15 cellular contexts compared by ENCODE assay signal in the genomic region with DNA sequence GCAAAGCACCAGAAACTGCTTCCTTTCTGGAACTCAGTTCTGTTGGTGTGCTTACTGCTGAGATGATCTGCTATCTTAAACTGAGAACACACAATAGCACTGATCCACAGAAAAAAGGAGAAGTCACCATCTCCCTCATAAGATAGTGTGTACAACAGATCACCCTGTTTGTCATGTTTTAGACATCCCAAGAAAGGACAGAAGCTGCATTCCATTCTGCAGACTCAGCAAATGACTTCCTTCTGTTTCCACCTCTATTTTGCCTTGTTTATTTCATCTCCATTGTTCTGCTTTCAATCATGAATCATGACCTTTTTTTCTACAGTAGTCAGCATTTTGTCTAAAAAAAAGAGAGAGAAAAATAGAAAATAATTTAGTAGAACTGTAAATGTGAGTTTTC.
DNase-seq lines count a peak whose midpoint lies in the region; ATAC-seq, FAIRE-seq and TF ChIP-seq lines count a peak whose summit lies in the region.
"Had no signal": no experiment of that assay in that cellular context is flagged by ENCODE, and none has a peak within 500 bp of the region (broad histone marks: within the 10 kb centered on the region; RNA-seq: fewer than 3 reads in every experiment).

No MANE protein-coding gene starts in this region.

- no peak for TF ChIP-seq CTCF in endothelial cell of umbilical vein (IDR thresholded peaks at IDR 0.05; ENCODE audit: extremely low read depth in 1 of 2, insufficient read depth in 1 of 2, low read depth in 1 of 2, low read length in 2 of 2)
- TF ChIP-seq CTCF in transverse colon (IDR thresholded peaks at IDR 0.05) = no peak

- H3K9ac ChIP-seq in endothelial cell of umbilical vein (replicated peaks; ENCODE audit: extremely low read depth, insufficient read depth, low read length) = no peak overlapping the region

- no peaks in the 10 kb centered on the region for H3K36me3 ChIP-seq in endothelial cell of umbilical vein (ENCODE audit: control insufficient read depth in 2 of 2, extremely low read depth in 1 of 2, insufficient read depth in 2 of 2, low read length in 2 of 2)
- no peaks in the 10 kb centered on the region for H3K36me3 ChIP-seq in transverse colon

- ATAC-seq in GM21717 (IDR thresholded peaks at IDR 0.05; ENCODE audit: unreplicated experiment) = no peak
- ATAC-seq: activated T-cell treated with anti-CD3 and anti-CD28 coated beads, Interleukin-2, amount 50 U/mL, for 4 hours; Panc1 had no signal

- H3K4me2 ChIP-seq in endothelial cell of umbilical vein (ENCODE audit: insufficient read depth, low read length) = no peak overlapping the region
- H3K4me2 ChIP-seq: hepatocyte had no signal

- intact Hi-C loops in endothelial cell of umbilical vein (cut with micrococcal nuclease) (loop anchor here (10.0 kb wide), 1 partner anchor 947 kb away; no protein-coding TSS in a partner anchor), transverse colon (cut with DNase I; ENCODE audit: low total_unique reads) (no loop called here)

- H3K9me1 ChIP-seq in endothelial cell of umbilical vein (replicated peaks; ENCODE audit: control insufficient read depth, extremely low read depth, insufficient read depth, low read length) = no peaks in the 10 kb centered on the region

- no peak overlapping the region for H2AFZ ChIP-seq in endothelial cell of umbilical vein (ENCODE audit: low read depth, low read length)
- H2AFZ ChIP-seq: hepatocyte had no signal

- FAIRE-seq in RCC 7860 (lab: Jason Lieb, UNC) = no peak
- FAIRE-seq in endothelial cell of umbilical vein (lab: Jason Lieb, UNC) = peak; percentile 48

- H3K27me3 ChIP-seq in endothelial cell of umbilical vein (ENCODE audit: control insufficient read depth in 2 of 2, insufficient read depth in 2 of 2, low read length in 2 of 2) = peaks cover 0 to 6% of the 10 kb centered on the region in 2 experiments
- H3K27me3 ChIP-seq in transverse colon = no peaks in the 10 kb centered on the region
- H3K27me3 ChIP-seq: hepatocyte had no signal

- H3K27ac ChIP-seq in endothelial cell of umbilical vein (ENCODE audit: insufficient read depth, low read depth, low read length) (no peak overlapping the region), transverse colon (no peak overlapping the region)
- H3K27ac ChIP-seq: hepatocyte had no signal

- no peaks in the 10 kb centered on the region for H3K9me3 ChIP-seq in endothelial cell of umbilical vein (replicated peaks; ENCODE audit: control insufficient read depth, insufficient read depth, low read length)
- no peaks in the 10 kb centered on the region for H3K9me3 ChIP-seq in transverse colon

- peak; percentile 9 for DNase-seq in CD1c-positive myeloid dendritic cell (ENCODE audit: extremely low spot score)
- peak; percentile 68 for DNase-seq in RCC 7860 (ENCODE audit: low spot score)
- DNase-seq in endothelial cell of umbilical vein (ENCODE audit: low read depth, low spot score) = peak; percentile 56
- peak; percentile 60 to 68 for DNase-seq in lung microvascular endothelial cell (ENCODE audit: low read depth in 2 of 2)
- no peak for DNase-seq in NK-92 (lab: John Stamatoyannopoulos, UW; ENCODE audit: unreplicated experiment)
- DNase-seq in transverse colon = no peak
- DNase-seq in NCI-H2227 (lab: John Stamatoyannopoulos, UW; ENCODE audit: unreplicated experiment) = no peak
- DNase-seq: activated CD4-positive, CD25-positive, alpha-beta regulatory T cell; activated T-cell treated with anti-CD3 and anti-CD28 coated beads, Interleukin-2, amount 50 U/mL, for 4 hours; CD4-positive, CD25-positive, alpha-beta regulatory T cell; NCI-H226 had no signal

- in situ Hi-C loops in transverse colon (cut with MboI; ENCODE audit: low pct_ligation_motif_present in 1 of 4, low pct_unique_long_range_greater_than_20kb in 1 of 4, low sequenced_read_pairs in 3 of 4) = no loop called here

- H3K4me1 ChIP-seq in endothelial cell of umbilical vein (ENCODE audit: control insufficient read depth, extremely low read depth, insufficient read depth, low read length) (peaks cover 6% of the 10 kb centered on the region), transverse colon (no peaks in the 10 kb centered on the region)

- CTCF ChIA-PET in endothelial cell of umbilical vein (lab: Charles Lee) = interaction anchor here (1.4 kb wide), 1 partner anchor 121 kb away, joined by 4 read pairs; no protein-coding TSS in a partner anchor

- dilution Hi-C loops in endothelial cell of umbilical vein (cut with MboI; ENCODE audit: extremely low pct_ligation_motif_present, low sequenced_read_pairs) = no loop called here

- POLR2A ChIA-PET in endothelial cell of umbilical vein (lab: Charles Lee) = no interaction called here

- no peak for TF ChIP-seq EP300 in transverse colon (IDR thresholded peaks at IDR 0.05; ENCODE audit: low read depth)

- no peak for TF ChIP-seq POLR2A in endothelial cell of umbilical vein (IDR thresholded peaks at IDR 0.05; ENCODE audit: low read depth, low read length)
- TF ChIP-seq POLR2A in transverse colon (IDR thresholded peaks at IDR 0.05) = no peak

- H4K20me1 ChIP-seq in endothelial cell of umbilical vein (replicated peaks; ENCODE audit: control insufficient read depth, extremely low read depth, insufficient read depth, low read length) = no peaks in the 10 kb centered on the region

- H3K4me3 ChIP-seq in endothelial cell of umbilical vein (replicated peaks in 1 of 3; ENCODE audit: insufficient read depth in 1 of 3, low read depth in 1 of 3, low read length in 3 of 3) = no peak overlapping the region
- no peak overlapping the region for H3K4me3 ChIP-seq in transverse colon
- H3K4me3 ChIP-seq: hepatocyte, skin epidermis had no signal

- H3K79me2 ChIP-seq in endothelial cell of umbilical vein (ENCODE audit: control insufficient read depth, insufficient read depth, low read length) = no peaks in the 10 kb centered on the region
- H3K79me2 ChIP-seq: hepatocyte had no signal

- BruUV-seq in endothelial cell of umbilical vein (replicated peaks; lab: Mats Ljungman, UMichigan) = no TSS peak

TF ChIP-seq in endothelial cell of umbilical vein, 7 proteins besides CTCF, POLR2A, EP300 and RAD21:
- TF ChIP-seq EZH2 (IDR thresholded peaks at IDR 0.05; ENCODE audit: borderline replicate concordance, low read depth, low read length, severe bottlenecking) = no peak
- TF ChIP-seq JUN (IDR thresholded peaks at IDR 0.05; ENCODE audit: borderline replicate concordance, insufficient read depth, insufficient read length, low read depth) = peak; percentile 2
- TF ChIP-seq FOS (IDR thresholded peaks at IDR 0.05; ENCODE audit: borderline replicate concordance, insufficient read depth, low read length) = peak; percentile 25
- TF ChIP-seq MYC (IDR thresholded peaks at IDR 0.05; ENCODE audit: low read depth, low read length) = no peak
TF ChIP-seq in endothelial cell of umbilical vein: peak in this region for 2.

Comparison
In these comparisons a context has a peak if more than half of its experiments do, and no peak if none do; other contexts are left out.
1. DNase-seq: peak in CD1c-positive myeloid dendritic cell (single experiment), RCC 7860 (single experiment), endothelial cell of umbilical vein (single experiment) and lung microvascular endothelial cell (2 of 2); none in NK-92 (single experiment), transverse colon (single experiment) and NCI-H2227 (single experiment).